In the genomic region with DNA sequence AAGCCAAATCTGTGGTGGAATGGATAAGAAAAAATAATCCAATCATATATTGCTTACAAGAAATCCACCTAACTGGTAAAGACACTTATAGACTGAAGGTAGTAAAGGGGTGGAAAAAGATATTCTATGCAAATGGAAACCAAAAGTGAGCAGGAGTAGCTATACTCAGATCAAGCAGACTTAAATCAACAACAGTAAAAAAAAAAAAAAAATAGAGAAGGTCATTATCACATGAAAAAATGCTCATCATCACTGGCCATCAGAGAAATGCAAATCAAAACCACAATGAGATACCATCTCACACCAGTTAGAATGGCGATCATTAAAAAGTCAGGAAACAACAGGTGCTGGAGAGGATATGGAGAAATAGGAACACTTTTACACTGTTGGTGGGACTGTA, we compare ENCODE assay signal across 2 cellular contexts.
TF ChIP-seq lines count a peak whose summit lies in the region.
"Not testable (repeated sequence)": the region's sequence is repeated elsewhere in the genome, so short reads cannot be mapped to it uniquely, and the experiment has no call there.

No MANE protein-coding gene starts in this region.

TF ChIP-seq in HEK293, 187 proteins besides CTCF, POLR2A, EP300 and RAD21:
- TF ChIP-seq SCRT2 (tag by site-specific recombination; IDR thresholded peaks at IDR 0.05) (0 out of 2 replicates have a peak, but pooled peaks have one; percentile 23), ZNF184 (tag by site-specific recombination; IDR thresholded peaks at IDR 0.05) (peak; percentile 93)

TF ChIP-seq in K562, 482 proteins besides CTCF, POLR2A, EP300 and RAD21:
- TF ChIP-seq ZC3H8 (IDR thresholded peaks at IDR 0.05) = 0 out of 2 replicates have a peak, but pooled peaks have one; percentile 30
- peak; percentile 46; the same call in 1 of the 2 replicates for TF ChIP-seq SMARCA4 (IDR thresholded peaks at IDR 0.05)
- TF ChIP-seq DPF2 (IDR thresholded peaks at IDR 0.05) = peak; percentile 47
- 0 out of 4 replicates have a peak, but pooled peaks of 1 of the 2 experiments have one; percentile 51 for TF ChIP-seq ARNT (IDR thresholded peaks at IDR 0.05)
- 0 out of 4 replicates have a peak, but pooled peaks of 1 of the 2 experiments have one; percentile 23 for TF ChIP-seq FOXA3 (CRISPR knock-in tag; conservative IDR thresholded peaks at IDR 0.05 in 1 of 2, IDR thresholded peaks at IDR 0.05 in 1 of 2)
- TF ChIP-seq, protein P1, sequence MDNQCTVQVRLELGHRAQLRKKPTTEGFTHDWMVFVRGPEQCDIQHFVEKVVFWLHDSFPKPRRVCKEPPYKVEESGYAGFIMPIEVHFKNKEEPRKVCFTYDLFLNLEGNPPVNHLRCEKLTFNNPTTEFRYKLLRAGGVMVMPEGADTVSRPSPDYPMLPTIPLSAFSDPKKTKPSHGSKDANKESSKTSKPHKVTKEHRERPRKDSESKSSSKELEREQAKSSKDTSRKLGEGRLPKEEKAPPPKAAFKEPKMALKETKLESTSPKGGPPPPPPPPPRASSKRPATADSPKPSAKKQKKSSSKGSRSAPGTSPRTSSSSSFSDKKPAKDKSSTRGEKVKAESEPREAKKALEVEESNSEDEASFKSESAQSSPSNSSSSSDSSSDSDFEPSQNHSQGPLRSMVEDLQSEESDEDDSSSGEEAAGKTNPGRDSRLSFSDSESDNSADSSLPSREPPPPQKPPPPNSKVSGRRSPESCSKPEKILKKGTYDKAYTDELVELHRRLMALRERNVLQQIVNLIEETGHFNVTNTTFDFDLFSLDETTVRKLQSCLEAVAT (IDR thresholded peaks at IDR 0.05) = 0 out of 4 replicates have a peak, but pooled peaks have one; percentile 40 to 56
- TF ChIP-seq SMARCE1 (IDR thresholded peaks at IDR 0.05) = peak; percentile 68; the same call in 1 of the 2 replicates
- TF ChIP-seq ZNF311 (CRISPR knock-in tag; IDR thresholded peaks at IDR 0.05) = 0 out of 2 replicates have a peak, but pooled peaks have one; percentile 44
- TF ChIP-seq SMARCA5 (IDR thresholded peaks at IDR 0.05) = 0 out of 2 replicates have a peak, but pooled peaks have one; percentile 41
- TF ChIP-seq HLTF (IDR thresholded peaks at IDR 0.05) = 0 out of 2 replicates have a peak, but pooled peaks have one; percentile 41
- peak; percentile 44; the same call in 1 of the 2 replicates for TF ChIP-seq LEF1 (IDR thresholded peaks at IDR 0.05)
- TF ChIP-seq ZKSCAN3 (CRISPR knock-in tag; IDR thresholded peaks at IDR 0.05) = 0 out of 2 replicates have a peak, but pooled peaks have one; percentile 25
- not testable (repeated sequence) for TF ChIP-seq ATF1 (CRISPR knock-in tag; IDR thresholded peaks at IDR 0.05)
- TF ChIP-seq ATF1 (tag; IDR thresholded peaks at IDR 0.05) = 0 out of 2 replicates have a peak, but pooled peaks have one; percentile 18
- TF ChIP-seq FOXK2 (conservative IDR thresholded peaks at IDR 0.05 in 1 of 2, IDR thresholded peaks at IDR 0.05 in 1 of 2; ENCODE audit: low read depth in 2 of 2) = 0 out of 4 replicates have a peak, but pooled peaks of 1 of the 2 experiments have one; percentile 21
- 0 out of 2 replicates have a peak, but pooled peaks have one; percentile 5 for TF ChIP-seq ZSCAN32 (CRISPR knock-in tag; IDR thresholded peaks at IDR 0.05)
- TF ChIP-seq PHB2 (IDR thresholded peaks at IDR 0.05; ENCODE audit: low read depth) = peak; percentile 43; the same call in 1 of the 2 replicates
- TF ChIP-seq TRIM24 (IDR thresholded peaks at IDR 0.05) = 0 out of 4 replicates have a peak, but pooled peaks of 1 of the 2 experiments have one; percentile 35
